2 cellular contexts compared by ENCODE assay signal in the genomic region with DNA sequence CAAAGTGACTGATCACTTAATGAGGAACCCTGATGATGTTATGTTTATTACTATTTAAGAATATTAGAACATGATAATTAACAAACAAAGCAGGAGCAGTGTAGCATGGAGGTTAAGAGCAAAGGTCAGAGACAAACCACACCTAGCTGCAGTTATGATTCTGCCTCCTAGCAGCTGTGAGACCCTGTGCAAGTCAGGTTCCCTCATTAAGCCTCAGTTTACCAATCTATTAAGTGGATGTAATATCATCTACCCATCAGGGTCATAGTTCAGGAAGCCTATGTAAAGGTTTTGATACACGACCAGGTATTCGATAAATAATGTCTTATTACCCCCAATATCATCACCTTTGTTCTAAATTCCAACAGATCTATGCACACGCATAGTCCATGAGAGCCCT.
TF ChIP-seq lines count a peak whose summit lies in the region.

No MANE protein-coding gene starts in this region.

TF ChIP-seq in GM12891, 5 proteins besides CTCF, POLR2A, EP300 and RAD21:
- TF ChIP-seq PAX5 (IDR thresholded peaks at IDR 0.05; ENCODE audit: insufficient read depth, low read length, severe bottlenecking) (no peak), TAF1 (IDR thresholded peaks at IDR 0.05; ENCODE audit: low read depth, low read length) (no peak), SPI1 (IDR thresholded peaks at IDR 0.05; ENCODE audit: low read depth, low read length) (no peak), POLR2AphosphoS5 (IDR thresholded peaks at IDR 0.05; ENCODE audit: low read depth, low read length) (0 out of 2 replicates have a peak, but pooled peaks have one; percentile 25), POU2F2 (IDR thresholded peaks at IDR 0.05; ENCODE audit: low read depth, low read length) (no peak)

TF ChIP-seq in HepG2, 621 proteins besides CTCF, POLR2A, EP300 and RAD21:
- no peak for TF ChIP-seq CAMTA2 (CRISPR knock-in tag; IDR thresholded peaks at IDR 0.05; ENCODE audit: borderline replicate concordance)
- TF ChIP-seq SRSF1 (optimal IDR thresholded peaks at IDR 0.05; ENCODE audit: low read depth, low read length): no peak
- no peak for TF ChIP-seq HNRNPUL1 (IDR thresholded peaks at IDR 0.05; ENCODE audit: low read depth, low read length)
- TF ChIP-seq, protein P1, sequence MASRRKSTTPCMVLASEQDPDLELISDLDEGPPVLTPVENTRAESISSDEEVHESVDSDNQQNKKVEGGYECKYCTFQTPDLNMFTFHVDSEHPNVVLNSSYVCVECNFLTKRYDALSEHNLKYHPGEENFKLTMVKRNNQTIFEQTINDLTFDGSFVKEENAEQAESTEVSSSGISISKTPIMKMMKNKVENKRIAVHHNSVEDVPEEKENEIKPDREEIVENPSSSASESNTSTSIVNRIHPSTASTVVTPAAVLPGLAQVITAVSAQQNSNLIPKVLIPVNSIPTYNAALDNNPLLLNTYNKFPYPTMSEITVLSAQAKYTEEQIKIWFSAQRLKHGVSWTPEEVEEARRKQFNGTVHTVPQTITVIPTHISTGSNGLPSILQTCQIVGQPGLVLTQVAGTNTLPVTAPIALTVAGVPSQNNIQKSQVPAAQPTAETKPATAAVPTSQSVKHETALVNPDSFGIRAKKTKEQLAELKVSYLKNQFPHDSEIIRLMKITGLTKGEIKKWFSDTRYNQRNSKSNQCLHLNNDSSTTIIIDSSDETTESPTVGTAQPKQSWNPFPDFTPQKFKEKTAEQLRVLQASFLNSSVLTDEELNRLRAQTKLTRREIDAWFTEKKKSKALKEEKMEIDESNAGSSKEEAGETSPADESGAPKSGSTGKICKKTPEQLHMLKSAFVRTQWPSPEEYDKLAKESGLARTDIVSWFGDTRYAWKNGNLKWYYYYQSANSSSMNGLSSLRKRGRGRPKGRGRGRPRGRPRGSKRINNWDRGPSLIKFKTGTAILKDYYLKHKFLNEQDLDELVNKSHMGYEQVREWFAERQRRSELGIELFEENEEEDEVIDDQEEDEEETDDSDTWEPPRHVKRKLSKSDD (CRISPR knock-in tag; IDR thresholded peaks at IDR 0.05; ENCODE audit: low read depth): no peak
- TF ChIP-seq ZNF572 (CRISPR knock-in tag; IDR thresholded peaks at IDR 0.05): no peak
- TF ChIP-seq FIP1L1 (IDR thresholded peaks at IDR 0.05; ENCODE audit: borderline replicate concordance, insufficient read depth, low read depth, low read length): no peak
- TF ChIP-seq REXO4 (CRISPR knock-in tag; IDR thresholded peaks at IDR 0.05; ENCODE audit: borderline replicate concordance): no peak
- TF ChIP-seq GTF3A (CRISPR knock-in tag; conservative IDR thresholded peaks at IDR 0.05): no peak
- TF ChIP-seq, protein P2, sequence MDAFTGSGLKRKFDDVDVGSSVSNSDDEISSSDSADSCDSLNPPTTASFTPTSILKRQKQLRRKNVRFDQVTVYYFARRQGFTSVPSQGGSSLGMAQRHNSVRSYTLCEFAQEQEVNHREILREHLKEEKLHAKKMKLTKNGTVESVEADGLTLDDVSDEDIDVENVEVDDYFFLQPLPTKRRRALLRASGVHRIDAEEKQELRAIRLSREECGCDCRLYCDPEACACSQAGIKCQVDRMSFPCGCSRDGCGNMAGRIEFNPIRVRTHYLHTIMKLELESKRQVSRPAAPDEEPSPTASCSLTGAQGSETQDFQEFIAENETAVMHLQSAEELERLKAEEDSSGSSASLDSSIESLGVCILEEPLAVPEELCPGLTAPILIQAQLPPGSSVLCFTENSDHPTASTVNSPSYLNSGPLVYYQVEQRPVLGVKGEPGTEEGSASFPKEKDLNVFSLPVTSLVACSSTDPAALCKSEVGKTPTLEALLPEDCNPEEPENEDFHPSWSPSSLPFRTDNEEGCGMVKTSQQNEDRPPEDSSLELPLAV (CRISPR knock-in tag; conservative IDR thresholded peaks at IDR 0.05; ENCODE audit: low read depth): no peak
- no peak for TF ChIP-seq ZNF75D (CRISPR knock-in tag; IDR thresholded peaks at IDR 0.05; ENCODE audit: borderline replicate concordance)
- peak; percentile 85 for TF ChIP-seq ZNF629 (CRISPR knock-in tag; conservative IDR thresholded peaks at IDR 0.05)
- TF ChIP-seq, protein P3, sequence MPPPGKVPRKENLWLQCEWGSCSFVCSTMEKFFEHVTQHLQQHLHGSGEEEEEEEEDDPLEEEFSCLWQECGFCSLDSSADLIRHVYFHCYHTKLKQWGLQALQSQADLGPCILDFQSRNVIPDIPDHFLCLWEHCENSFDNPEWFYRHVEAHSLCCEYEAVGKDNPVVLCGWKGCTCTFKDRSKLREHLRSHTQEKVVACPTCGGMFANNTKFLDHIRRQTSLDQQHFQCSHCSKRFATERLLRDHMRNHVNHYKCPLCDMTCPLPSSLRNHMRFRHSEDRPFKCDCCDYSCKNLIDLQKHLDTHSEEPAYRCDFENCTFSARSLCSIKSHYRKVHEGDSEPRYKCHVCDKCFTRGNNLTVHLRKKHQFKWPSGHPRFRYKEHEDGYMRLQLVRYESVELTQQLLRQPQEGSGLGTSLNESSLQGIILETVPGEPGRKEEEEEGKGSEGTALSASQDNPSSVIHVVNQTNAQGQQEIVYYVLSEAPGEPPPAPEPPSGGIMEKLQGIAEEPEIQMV (CRISPR knock-in tag; IDR thresholded peaks at IDR 0.05; ENCODE audit: low read depth): no peak
- no peak for TF ChIP-seq ZSCAN25 (CRISPR knock-in tag; IDR thresholded peaks at IDR 0.05)
- no peak for TF ChIP-seq ZNF441 (CRISPR knock-in tag; IDR thresholded peaks at IDR 0.05; ENCODE audit: borderline replicate concordance)
- no peak for TF ChIP-seq KLF9 (CRISPR knock-in tag; IDR thresholded peaks at IDR 0.05; ENCODE audit: low read depth)
- TF ChIP-seq AKAP8 (CRISPR knock-in tag; IDR thresholded peaks at IDR 0.05): no peak
- 0 out of 2 replicates have a peak, but pooled peaks have one; percentile 26 for TF ChIP-seq RCOR2 (CRISPR knock-in tag; IDR thresholded peaks at IDR 0.05)
- TF ChIP-seq ARNTL (CRISPR knock-in tag; IDR thresholded peaks at IDR 0.05): no peak
- peak; percentile 70; the same call in 1 of the 2 replicates for TF ChIP-seq ZMYM3 (CRISPR knock-in tag; IDR thresholded peaks at IDR 0.05)
- no peak for TF ChIP-seq STAT5B (CRISPR knock-in tag; IDR thresholded peaks at IDR 0.05)
